Comparison of ENCODE assay signal across 8 cellular contexts in genomic region chr2:70123051-70123828, GRCh38. TPM values are rescaled to one million over a fixed set of nuclear protein-coding genes. Genes with fewer than 3 reads are reported as not detected.
DNase-seq lines count a peak whose midpoint lies in the region; FAIRE-seq and TF ChIP-seq lines count a peak whose summit lies in the region.

No MANE protein-coding gene starts in this region.

- H2AFZ ChIP-seq in parathyroid adenoma, result peak overlapping the region; percentile 98

- H3K4me1 Mint-ChIP-seq in activated CD4-positive, alpha-beta T cell treated with anti-CD3 and anti-CD28 coated beads, Interleukin-2, amount 10 ng/mL, durations not matched to agents 24 days and 14 days, result peaks cover 60% of the 10 kb centered on the region

- peaks cover 4% of the 10 kb centered on the region for H3K36me3 Mint-ChIP-seq in activated CD4-positive, alpha-beta T cell treated with anti-CD3 and anti-CD28 coated beads, Interleukin-2, amount 10 ng/mL, durations not matched to agents 24 days and 14 days (ENCODE audit: low read depth)

- no peaks in the 10 kb centered on the region for H3K27me3 Mint-ChIP-seq in activated CD4-positive, alpha-beta T cell treated with anti-CD3 and anti-CD28 coated beads, Interleukin-2, amount 10 ng/mL, durations not matched to agents 24 days and 14 days

- FAIRE-seq in RCC 7860 (lab: Jason Lieb, UNC), result no peak

- no peaks in the 10 kb centered on the region for H3K36me3 ChIP-seq in parathyroid adenoma (ENCODE audit: control insufficient read depth, insufficient read depth, low read length)

- no peak for TF ChIP-seq CTCF in foreskin fibroblast (IDR thresholded peaks at IDR 0.05; ENCODE audit: low read depth, low read length)
- no peak for TF ChIP-seq CTCF in parathyroid adenoma (IDR thresholded peaks at IDR 0.05)

- intact Hi-C loops in activated CD4-positive, alpha-beta T cell treated with anti-CD3 and anti-CD28 coated beads, Interleukin-2, amount 10 ng/mL, durations not matched to agents 24 days and 14 days (cut with micrococcal nuclease), result no loop called here

- H3K4me3 ChIP-seq in foreskin fibroblast (ENCODE audit: low read depth in 1 of 2, low read length in 2 of 2) (peak overlapping the region; percentile 45 to 62), parathyroid adenoma (ENCODE audit: low read depth, low read length) (peak overlapping the region; percentile 70)

- H3K79me2 ChIP-seq in parathyroid adenoma, result no peaks in the 10 kb centered on the region

- H3K9ac ChIP-seq in parathyroid adenoma, result peak overlapping the region; percentile 32

- H3K9me3 Mint-ChIP-seq in activated CD4-positive, alpha-beta T cell treated with anti-CD3 and anti-CD28 coated beads, Interleukin-2, amount 10 ng/mL, durations not matched to agents 24 days and 14 days, result no peaks in the 10 kb centered on the region

- H3K27ac ChIP-seq in parathyroid adenoma, result peak overlapping the region; percentile 99

- peak overlapping the region; percentile 100 for H3K27ac Mint-ChIP-seq in activated CD4-positive, alpha-beta T cell treated with anti-CD3 and anti-CD28 coated beads, Interleukin-2, amount 10 ng/mL, durations not matched to agents 24 days and 14 days

- H3K4me3 Mint-ChIP-seq in activated CD4-positive, alpha-beta T cell treated with anti-CD3 and anti-CD28 coated beads, Interleukin-2, amount 10 ng/mL, durations not matched to agents 24 days and 14 days, result peak overlapping the region; percentile 94

- no peaks in the 10 kb centered on the region for H3K27me3 ChIP-seq in parathyroid adenoma (ENCODE audit: control insufficient read depth, insufficient read depth, low read length)

- H3K9me3 ChIP-seq in parathyroid adenoma (ENCODE audit: control insufficient read depth, low read length), result no peaks in the 10 kb centered on the region

- no peak for DNase-seq in activated CD4-positive, alpha-beta T cell treated with anti-CD3 and anti-CD28 coated beads, Interleukin-2, amount 10 ng/mL, durations not matched to agents 24 days and 14 days
- no peak for DNase-seq in activated CD4-positive, alpha-beta T cell treated with anti-CD3 and anti-CD28 coated beads, Interleukin-2, amount 50 U/mL, for 48 hours
- DNase-seq in UCSD-AML1 (lab: John Stamatoyannopoulos, UW; ENCODE audit: unreplicated experiment), result peak; percentile 63
- peak; percentile 68 to 86 for DNase-seq in foreskin fibroblast
- no peak for DNase-seq in NCI-H1092 treated with DMSO at 0.1 percent for 48 hours (lab: John Stamatoyannopoulos, UW)
- no peak for DNase-seq in effector CD8-positive, alpha-beta T cell (lab: John Stamatoyannopoulos, UW)
- DNase-seq in RCC 7860 (ENCODE audit: low spot score), result no peak

- H3K4me1 ChIP-seq in parathyroid adenoma, result peaks cover 12% of the 10 kb centered on the region

- peak overlapping the region; percentile 82 for H3K4me2 ChIP-seq in parathyroid adenoma (ENCODE audit: low read length)

RNA-seq across cellular contexts. Expression of gene PCBP1, which starts 36.0 kb away (rescaled TPM):
- 443 and 447 TPM in 2 replicates for total RNA-seq in activated CD4-positive, alpha-beta T cell treated with anti-CD3 and anti-CD28 coated beads, Interleukin-2, amount 10 ng/mL, durations not matched to agents 24 days and 14 days

Comparison
In these comparisons a context has a peak if more than half of its experiments do, and no peak if none do; other contexts are left out.
1. DNase-seq: peak in UCSD-AML1 (single experiment) and foreskin fibroblast (2 of 2); none in activated CD4-positive, alpha-beta T cell treated with anti-CD3 and anti-CD28 coated beads, Interleukin-2, amount 10 ng/mL, durations not matched to agents 24 days and 14 days (single experiment), activated CD4-positive, alpha-beta T cell treated with anti-CD3 and anti-CD28 coated beads, Interleukin-2, amount 50 U/mL, for 48 hours (0 of 2), NCI-H1092 treated with DMSO at 0.1 percent for 48 hours (single experiment), effector CD8-positive, alpha-beta T cell (single experiment) and RCC 7860 (single experiment).